In the genomic region with DNA sequence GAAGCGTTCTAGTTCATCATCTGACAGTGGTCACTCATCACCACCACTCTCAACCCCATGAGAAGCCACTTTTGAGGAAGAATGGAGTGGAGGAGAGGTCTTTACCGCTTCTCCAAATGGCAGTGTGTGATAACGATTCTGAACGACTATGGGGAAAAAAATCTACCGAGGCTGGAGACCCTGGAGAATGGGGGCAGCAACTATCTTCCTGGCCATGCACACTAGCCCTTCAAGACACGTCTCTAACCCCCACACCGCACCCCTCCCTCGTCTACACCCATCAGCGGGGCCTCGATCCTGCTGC, we compare ENCODE assay signal across 8 cellular contexts. TPM values are rescaled to one million over a fixed set of nuclear protein-coding genes. Genes with fewer than 3 reads are reported as not detected.
DNase-seq lines count a peak whose midpoint lies in the region; ATAC-seq and TF ChIP-seq lines count a peak whose summit lies in the region.

No MANE protein-coding gene starts in this region.

- peak overlapping the region; percentile 41 to 83 for H3K9ac ChIP-seq in liver (ENCODE audit: low read depth in 1 of 2, low read length in 2 of 2)

- ATAC-seq in GM18505 (IDR thresholded peaks at IDR 0.05; ENCODE audit: unreplicated experiment) (peak; percentile 26), GM21717 (IDR thresholded peaks at IDR 0.05; ENCODE audit: unreplicated experiment) (no peak)

- H3K27ac ChIP-seq in brain microvascular endothelial cell = peak overlapping the region; percentile 72
- peak overlapping the region; percentile 53 to 57 for H3K27ac ChIP-seq in liver (ENCODE audit: low read depth in 1 of 2, low read length in 2 of 2)
- peak overlapping the region; percentile 81 to 83 for H3K27ac ChIP-seq in tibial artery

- WGBS in liver = 2% methylated on average over 10 of the region's 10 CpGs

- intact Hi-C loops in tibial artery (cut with DNase I; ENCODE audit: low total_unique reads) = loop anchor here (10.0 kb wide), 1 partner anchor 48 kb away; no protein-coding TSS in a partner anchor

- peak overlapping the region; percentile 75 for H3K4me3 ChIP-seq in brain microvascular endothelial cell (ENCODE audit: low read depth, low read length)
- H3K4me3 ChIP-seq in liver (ENCODE audit: low read depth in 1 of 3, low read length in 3 of 3) = peak overlapping the region; percentile 66 to 99 (median 94)
- peak overlapping the region; percentile 67 to 93 for H3K4me3 ChIP-seq in tibial artery

- TF ChIP-seq CTCF in brain microvascular endothelial cell (IDR thresholded peaks at IDR 0.05; ENCODE audit: low read depth, low read length, missing control alignments) = no peak
- no peak for TF ChIP-seq CTCF in liver (IDR thresholded peaks at IDR 0.05; ENCODE audit: low read depth, low read length, missing input control)
- no peak for TF ChIP-seq CTCF in tibial artery (IDR thresholded peaks at IDR 0.05)

- H3K9me3 ChIP-seq in liver (ENCODE audit: control insufficient read depth in 4 of 4, low read length in 3 of 4) (no peaks in the 10 kb centered on the region), tibial artery (no peaks in the 10 kb centered on the region)

- peak; percentile 56 for DNase-seq in HPDE6-E6E7 (ENCODE audit: extremely low spot score)
- no peak for DNase-seq in brain microvascular endothelial cell
- no peak for DNase-seq in tibial artery
- no peak for DNase-seq in H4 (ENCODE audit: low spot score)
- DNase-seq in hippocampal formation (lab: John Stamatoyannopoulos, UW) = no peak

- no peak for TF ChIP-seq POLR2A in GM18505 (IDR thresholded peaks at IDR 0.05; ENCODE audit: borderline replicate concordance, extremely low read depth, insufficient read depth, insufficient read length)

- H3K27me3 ChIP-seq in brain microvascular endothelial cell (replicated peaks) (no peaks in the 10 kb centered on the region), liver (ENCODE audit: control insufficient read depth in 4 of 4, insufficient read depth in 4 of 4, low read length in 3 of 4) (no peaks in the 10 kb centered on the region), tibial artery (no peaks in the 10 kb centered on the region)

- peaks cover 7% of the 10 kb centered on the region for H3K36me3 ChIP-seq in brain microvascular endothelial cell (replicated peaks)
- H3K36me3 ChIP-seq in liver (ENCODE audit: control insufficient read depth in 4 of 4, insufficient read depth in 3 of 4, low read depth in 1 of 4, low read length in 3 of 4) = peaks cover 6 to 11% (median 8%) of the 10 kb centered on the region in 4 donors
- peaks cover 18 to 41% (median 22%) of the 10 kb centered on the region in 3 donors for H3K36me3 ChIP-seq in tibial artery

- in situ Hi-C loops in brain microvascular endothelial cell (cut with HindIII; ENCODE audit: low pct_ligation_motif_present, low sequenced_read_pairs) = no loop called here

- no peak for TF ChIP-seq RAD21 in liver (IDR thresholded peaks at IDR 0.05)

- H3K4me1 ChIP-seq in liver (ENCODE audit: control insufficient read depth in 4 of 4, insufficient read depth in 4 of 4, low read length in 3 of 4) (peaks cover 4 to 11% (median 11%) of the 10 kb centered on the region in 4 donors), tibial artery (peaks cover 0 to 20% (median 13%) of the 10 kb centered on the region in 4 donors)

TF ChIP-seq in liver, 16 proteins besides CTCF, POLR2A, EP300 and RAD21:
- TF ChIP-seq JUND (IDR thresholded peaks at IDR 0.05) = no peak
- TF ChIP-seq GABPA (IDR thresholded peaks at IDR 0.05 in 1 of 2, conservative IDR thresholded peaks at IDR 0.05 in 1 of 2) = no peak
- TF ChIP-seq, protein P1, sequence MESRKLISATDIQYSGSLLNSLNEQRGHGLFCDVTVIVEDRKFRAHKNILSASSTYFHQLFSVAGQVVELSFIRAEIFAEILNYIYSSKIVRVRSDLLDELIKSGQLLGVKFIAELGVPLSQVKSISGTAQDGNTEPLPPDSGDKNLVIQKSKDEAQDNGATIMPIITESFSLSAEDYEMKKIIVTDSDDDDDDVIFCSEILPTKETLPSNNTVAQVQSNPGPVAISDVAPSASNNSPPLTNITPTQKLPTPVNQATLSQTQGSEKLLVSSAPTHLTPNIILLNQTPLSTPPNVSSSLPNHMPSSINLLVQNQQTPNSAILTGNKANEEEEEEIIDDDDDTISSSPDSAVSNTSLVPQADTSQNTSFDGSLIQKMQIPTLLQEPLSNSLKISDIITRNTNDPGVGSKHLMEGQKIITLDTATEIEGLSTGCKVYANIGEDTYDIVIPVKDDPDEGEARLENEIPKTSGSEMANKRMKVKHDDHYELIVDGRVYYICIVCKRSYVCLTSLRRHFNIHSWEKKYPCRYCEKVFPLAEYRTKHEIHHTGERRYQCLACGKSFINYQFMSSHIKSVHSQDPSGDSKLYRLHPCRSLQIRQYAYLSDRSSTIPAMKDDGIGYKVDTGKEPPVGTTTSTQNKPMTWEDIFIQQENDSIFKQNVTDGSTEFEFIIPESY (IDR thresholded peaks at IDR 0.05) = no peak
- no peak for TF ChIP-seq EGR1 (IDR thresholded peaks at IDR 0.05; ENCODE audit: low read depth in 2 of 2)
- TF ChIP-seq RXRA (IDR thresholded peaks at IDR 0.05) = no peak
- TF ChIP-seq YY1 (IDR thresholded peaks at IDR 0.05) = no peak
- TF ChIP-seq, protein P2, sequence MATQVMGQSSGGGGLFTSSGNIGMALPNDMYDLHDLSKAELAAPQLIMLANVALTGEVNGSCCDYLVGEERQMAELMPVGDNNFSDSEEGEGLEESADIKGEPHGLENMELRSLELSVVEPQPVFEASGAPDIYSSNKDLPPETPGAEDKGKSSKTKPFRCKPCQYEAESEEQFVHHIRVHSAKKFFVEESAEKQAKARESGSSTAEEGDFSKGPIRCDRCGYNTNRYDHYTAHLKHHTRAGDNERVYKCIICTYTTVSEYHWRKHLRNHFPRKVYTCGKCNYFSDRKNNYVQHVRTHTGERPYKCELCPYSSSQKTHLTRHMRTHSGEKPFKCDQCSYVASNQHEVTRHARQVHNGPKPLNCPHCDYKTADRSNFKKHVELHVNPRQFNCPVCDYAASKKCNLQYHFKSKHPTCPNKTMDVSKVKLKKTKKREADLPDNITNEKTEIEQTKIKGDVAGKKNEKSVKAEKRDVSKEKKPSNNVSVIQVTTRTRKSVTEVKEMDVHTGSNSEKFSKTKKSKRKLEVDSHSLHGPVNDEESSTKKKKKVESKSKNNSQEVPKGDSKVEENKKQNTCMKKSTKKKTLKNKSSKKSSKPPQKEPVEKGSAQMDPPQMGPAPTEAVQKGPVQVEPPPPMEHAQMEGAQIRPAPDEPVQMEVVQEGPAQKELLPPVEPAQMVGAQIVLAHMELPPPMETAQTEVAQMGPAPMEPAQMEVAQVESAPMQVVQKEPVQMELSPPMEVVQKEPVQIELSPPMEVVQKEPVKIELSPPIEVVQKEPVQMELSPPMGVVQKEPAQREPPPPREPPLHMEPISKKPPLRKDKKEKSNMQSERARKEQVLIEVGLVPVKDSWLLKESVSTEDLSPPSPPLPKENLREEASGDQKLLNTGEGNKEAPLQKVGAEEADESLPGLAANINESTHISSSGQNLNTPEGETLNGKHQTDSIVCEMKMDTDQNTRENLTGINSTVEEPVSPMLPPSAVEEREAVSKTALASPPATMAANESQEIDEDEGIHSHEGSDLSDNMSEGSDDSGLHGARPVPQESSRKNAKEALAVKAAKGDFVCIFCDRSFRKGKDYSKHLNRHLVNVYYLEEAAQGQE (IDR thresholded peaks at IDR 0.05) = no peak
- no peak for TF ChIP-seq TAF1 (conservative IDR thresholded peaks at IDR 0.05)
- TF ChIP-seq SP1 (IDR thresholded peaks at IDR 0.05) = no peak
- TF ChIP-seq, protein P3, sequence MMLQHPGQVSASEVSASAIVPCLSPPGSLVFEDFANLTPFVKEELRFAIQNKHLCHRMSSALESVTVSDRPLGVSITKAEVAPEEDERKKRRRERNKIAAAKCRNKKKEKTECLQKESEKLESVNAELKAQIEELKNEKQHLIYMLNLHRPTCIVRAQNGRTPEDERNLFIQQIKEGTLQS (IDR thresholded peaks at IDR 0.05) = no peak
- TF ChIP-seq FOXA1 (IDR thresholded peaks at IDR 0.05) = no peak
- no peak for TF ChIP-seq NR2F2 (IDR thresholded peaks at IDR 0.05)
- TF ChIP-seq HNF4A (conservative IDR thresholded peaks at IDR 0.05) = no peak
- TF ChIP-seq, protein P4, sequence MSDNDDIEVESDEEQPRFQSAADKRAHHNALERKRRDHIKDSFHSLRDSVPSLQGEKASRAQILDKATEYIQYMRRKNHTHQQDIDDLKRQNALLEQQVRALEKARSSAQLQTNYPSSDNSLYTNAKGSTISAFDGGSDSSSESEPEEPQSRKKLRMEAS (IDR thresholded peaks at IDR 0.05) = no peak
- no peak for TF ChIP-seq HNF4G (IDR thresholded peaks at IDR 0.05)
- no peak for TF ChIP-seq FOXA2 (IDR thresholded peaks at IDR 0.05)

RNA-seq across cellular contexts. Expression of a gene that starts 0.4 kb away (rescaled TPM):
- total RNA-seq in liver = 10 to 100 TPM; 14.9 to 15.5 TPM
- polyA plus RNA-seq in liver = 10 to 100 TPM; 13.9 to 18.1 TPM
- total RNA-seq in H4 (2014; rRNA removed; shearing (Covaris generic)) = 57.8 and 65.7 TPM in 2 replicates

RNA-seq across cellular contexts. Expression of a gene that starts 15.3 kb away (rescaled TPM):
- total RNA-seq in liver = 1 to 10 TPM in 1 of 2 donors, under 1 TPM in 1; 0.50 to 1.5 TPM
- polyA plus RNA-seq in liver = under 1 TPM; 0.39 to 0.80 TPM
- total RNA-seq in H4 (2014; rRNA removed; shearing (Covaris generic)) = not detected in 2 replicates

RNA-seq across cellular contexts. Expression of a gene that starts 26.6 kb away (rescaled TPM):
- 10 to 100 TPM in 1 of 2 donors, 1 to 10 TPM in 1; 8.5 to 11.5 TPM for total RNA-seq in liver
- 10 to 100 TPM in 1 of 2 donors, 1 to 10 TPM in 1; 3.9 to 12.7 TPM for polyA plus RNA-seq in liver
- 21.2 and 23.6 TPM in 2 replicates for total RNA-seq in H4 (2014; rRNA removed; shearing (Covaris generic))

RNA-seq across cellular contexts. Expression of a gene that starts 26.8 kb away (rescaled TPM):
- 1 to 10 TPM in 1 of 2 donors, under 1 TPM in 1; 0.84 to 2.0 TPM for total RNA-seq in liver
- 1 to 10 TPM in 1 of 2 donors, under 1 TPM in 1; 0.58 to 1.3 TPM for polyA plus RNA-seq in liver
- total RNA-seq in H4 (2014; rRNA removed; shearing (Covaris generic)) = 0.04 TPM in 1 of 2 replicates, not detected in the other

RNA-seq across cellular contexts. Expression of a gene that starts 38.1 kb away (rescaled TPM):
- total RNA-seq in liver = not detected
- under 1 TPM in 1 of 2 donors, not detected in 1; 0.03 TPM for polyA plus RNA-seq in liver
- total RNA-seq in H4 (2014; rRNA removed; shearing (Covaris generic)) = not detected in 2 replicates
